17 cellular contexts compared by ENCODE assay signal in the genomic region with DNA sequence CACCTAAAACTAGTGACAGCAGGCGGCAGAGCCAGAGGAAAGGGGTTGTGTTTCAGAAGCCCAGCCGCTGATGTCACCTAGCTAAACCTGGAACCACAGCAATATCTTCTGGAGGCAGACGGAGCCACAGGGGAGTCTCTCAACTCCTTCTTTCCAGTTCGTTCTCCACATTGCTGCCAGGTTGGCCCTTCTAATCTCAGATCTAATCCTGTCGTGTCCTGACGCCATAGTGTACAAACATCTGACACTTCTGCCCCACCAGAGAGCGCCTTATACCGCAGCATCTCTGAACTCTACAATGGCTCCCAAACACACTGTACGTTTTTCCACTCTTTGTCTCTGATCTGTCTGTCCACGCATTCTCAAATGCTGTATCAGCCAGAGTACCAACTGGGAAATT.
DNase-seq lines count a peak whose midpoint lies in the region; ATAC-seq and TF ChIP-seq lines count a peak whose summit lies in the region.
"Had no signal": no experiment of that assay in that cellular context is flagged by ENCODE, and none has a peak within 500 bp of the region (broad histone marks: within the 10 kb centered on the region; RNA-seq: fewer than 3 reads in every experiment).

No MANE protein-coding gene starts in this region.

- peak overlapping the region; percentile 35 for H3K27ac Mint-ChIP-seq in mesothelial cell of epicardium
- H3K27ac Mint-ChIP-seq: CD8-positive, alpha-beta T cell; naive thymus-derived CD8-positive, alpha-beta T cell; type B pancreatic cell had no signal

- peaks cover 6% of the 10 kb centered on the region for H3K9me3 Mint-ChIP-seq in mesothelial cell of epicardium
- H3K9me3 Mint-ChIP-seq: CD8-positive, alpha-beta T cell; type B pancreatic cell had no signal

- H3K27me3 Mint-ChIP-seq in mesothelial cell of epicardium (ENCODE audit: low read depth) = no peaks in the 10 kb centered on the region
- H3K27me3 Mint-ChIP-seq: type B pancreatic cell had no signal

- no peak for ATAC-seq in GM21737 (IDR thresholded peaks at IDR 0.05; ENCODE audit: unreplicated experiment)
- ATAC-seq: CD8-positive, alpha-beta T cell; naive thymus-derived CD8-positive, alpha-beta T cell; stimulated activated naive CD8-positive, alpha-beta T cell treated with anti-CD3 and anti-CD28 coated beads, Interleukin-15, Interleukin-2, amounts not matched to agents 100 U/mL and 50 U/mL, for 24 hours had no signal

- no peaks in the 10 kb centered on the region for H3K79me2 ChIP-seq in OCI-LY3 (ENCODE audit: low read length)

- peak; percentile 34 for DNase-seq in Daoy (ENCODE audit: low read depth)
- DNase-seq in NCI-H146 (lab: John Stamatoyannopoulos, UW) = peak; percentile 61
- no peak for DNase-seq in mesothelial cell of epicardium (ENCODE audit: low spot score in 2 of 2, unreplicated experiment in 2 of 2)
- no peak for DNase-seq in CD1c-positive myeloid dendritic cell (ENCODE audit: extremely low spot score)
- no peak for DNase-seq in NCI-H69 (lab: John Stamatoyannopoulos, UW)
- DNase-seq: amniotic stem cell; CD8-positive, alpha-beta T cell; naive thymus-derived CD8-positive, alpha-beta T cell; NCI-H1417; NK-92 treated with Interleukin-12 subunit alpha and Interleukin-12 subunit beta, amount 100 ng/mL, for 24 hours; stimulated activated CD4-positive, alpha-beta T cell treated with anti-CD3 and anti-CD28 coated beads, Interleukin-15, amount 100 ng/mL, for 24 hours; stimulated activated naive CD8-positive, alpha-beta T cell treated with anti-CD3 and anti-CD28 coated beads, Interleukin-15, Interleukin-2, amounts not matched to agents 100 U/mL and 50 U/mL, for 24 hours; T-helper 2 cell had no signal

- no peaks in the 10 kb centered on the region for H3K36me3 ChIP-seq in OCI-LY3 (replicated peaks; ENCODE audit: low read depth, low read length)

- H3K36me3 Mint-ChIP-seq in mesothelial cell of epicardium = peaks cover 6% of the 10 kb centered on the region
- H3K36me3 Mint-ChIP-seq: CD8-positive, alpha-beta T cell; type B pancreatic cell had no signal

- no peaks in the 10 kb centered on the region for H3K27me3 ChIP-seq in OCI-LY3 (ENCODE audit: low read depth, low read length)

- peak overlapping the region; percentile 80 for H2AFZ ChIP-seq in OCI-LY3 (ENCODE audit: low read depth, low read length)

- no peaks in the 10 kb centered on the region for H4K20me1 ChIP-seq in OCI-LY3 (ENCODE audit: insufficient read depth, low read length)

- no peak overlapping the region for H3K9ac ChIP-seq in OCI-LY3 (ENCODE audit: low read length)

- no peaks in the 10 kb centered on the region for H3K9me3 ChIP-seq in OCI-LY3 (ENCODE audit: insufficient read depth, low read length)

- no peak overlapping the region for H3K4me3 Mint-ChIP-seq in mesothelial cell of epicardium
- H3K4me3 Mint-ChIP-seq: CD8-positive, alpha-beta T cell; naive thymus-derived CD8-positive, alpha-beta T cell; type B pancreatic cell had no signal

- no peak overlapping the region for H3K4me3 ChIP-seq in OCI-LY3 (ENCODE audit: low read length)
- H3K4me3 ChIP-seq: lung had no signal

- peaks cover 12% of the 10 kb centered on the region for H3K4me1 Mint-ChIP-seq in mesothelial cell of epicardium

- peak overlapping the region; percentile 45 for H3K4me2 ChIP-seq in OCI-LY3 (ENCODE audit: low read length)

- H3K27ac ChIP-seq in OCI-LY3 (ENCODE audit: low read length) = no peak overlapping the region

- H3K4me1 ChIP-seq in OCI-LY3 (ENCODE audit: low read length) = peaks cover 44% of the 10 kb centered on the region

- TF ChIP-seq CTCF in OCI-LY3 (IDR thresholded peaks at IDR 0.05; ENCODE audit: low read depth, low read length) (peak; percentile 71), mesothelial cell of epicardium (IDR thresholded peaks at IDR 0.05; ENCODE audit: unreplicated experiment) (no peak)

Comparison
In these comparisons a context has a peak if more than half of its experiments do, and no peak if none do; other contexts are left out.
1. DNase-seq: peak in Daoy (single experiment) and NCI-H146 (single experiment); none in mesothelial cell of epicardium (0 of 2), CD1c-positive myeloid dendritic cell (single experiment) and NCI-H69 (single experiment).